In the genomic region with DNA sequence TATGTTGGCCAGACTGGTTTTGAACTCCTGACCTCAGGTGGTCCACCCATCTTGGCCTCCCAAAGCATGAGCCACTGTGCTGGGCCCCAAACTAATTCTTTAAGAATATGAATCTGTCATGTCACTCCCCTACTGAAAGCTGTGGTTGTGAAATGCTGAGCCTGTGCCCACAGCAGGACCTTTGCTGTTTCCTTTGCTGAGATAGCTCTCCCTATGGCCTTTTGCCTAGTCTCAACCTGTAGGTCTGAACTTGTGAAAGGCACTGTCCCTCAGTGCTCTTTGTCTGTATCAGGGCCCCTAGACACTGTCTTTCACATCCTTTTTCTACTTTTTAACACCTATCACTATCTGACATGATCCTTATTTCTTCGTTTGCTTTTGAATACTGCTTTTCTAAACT, we compare ENCODE assay signal across 11 cellular contexts.
DNase-seq lines count a peak whose midpoint lies in the region; ATAC-seq and TF ChIP-seq lines count a peak whose summit lies in the region.
"Had no signal": no experiment of that assay in that cellular context is flagged by ENCODE, and none has a peak within 500 bp of the region (broad histone marks: within the 10 kb centered on the region; RNA-seq: fewer than 3 reads in every experiment).

No MANE protein-coding gene starts in this region.

- no peak for DNase-seq in stimulated activated naive CD8-positive, alpha-beta T cell treated with anti-CD3 and anti-CD28 coated beads, Interleukin-15, amount 100 ng/mL, for 72 hours
- no peak for DNase-seq in stimulated activated naive CD8-positive, alpha-beta T cell treated with anti-CD3 and anti-CD28 coated beads, Interleukin-15, Interleukin-2, amounts not matched to agents 100 U/mL and 50 U/mL, for 24 hours
- DNase-seq in foreskin fibroblast: no peak
- no peak for DNase-seq in globus pallidus (ENCODE audit: low spot score)
- no peak for DNase-seq in prostate gland (ENCODE audit: low spot score)
- DNase-seq in GM03348 (ENCODE audit: low spot score): no peak
- DNase-seq: kidney glomerular epithelial cell; stimulated activated CD4-positive, alpha-beta T cell treated with anti-CD3 and anti-CD28 coated beads, Interleukin-4, amount 100 ng/mL, for 1 hour had no signal

- 94% methylated on average over 1 of the region's 1 CpG for WGBS in prostate gland

- H3K27me3 Mint-ChIP-seq in stimulated activated naive CD8-positive, alpha-beta T cell treated with anti-CD3 and anti-CD28 coated beads, Interleukin-15, amount 100 ng/mL, for 72 hours: peaks cover 27% of the 10 kb centered on the region

- no peak overlapping the region for H3K4me3 Mint-ChIP-seq in stimulated activated naive CD8-positive, alpha-beta T cell treated with anti-CD3 and anti-CD28 coated beads, Interleukin-15, amount 100 ng/mL, for 72 hours

- TF ChIP-seq CTCF in foreskin fibroblast (IDR thresholded peaks at IDR 0.05; ENCODE audit: low read depth, low read length) (no peak), prostate gland (IDR thresholded peaks at IDR 0.05) (no peak)

- H3K4me1 Mint-ChIP-seq in stimulated activated naive CD8-positive, alpha-beta T cell treated with anti-CD3 and anti-CD28 coated beads, Interleukin-15, amount 100 ng/mL, for 72 hours: peaks cover 9% of the 10 kb centered on the region

- peak; percentile 33 for ATAC-seq in stimulated activated naive CD8-positive, alpha-beta T cell treated with anti-CD3 and anti-CD28 coated beads, Interleukin-15, amount 100 ng/mL, for 72 hours
- ATAC-seq in stimulated activated naive CD8-positive, alpha-beta T cell treated with anti-CD3 and anti-CD28 coated beads, Interleukin-15, Interleukin-2, amounts not matched to agents 100 U/mL and 50 U/mL, for 24 hours: no peak
- ATAC-seq in HG02623 (IDR thresholded peaks at IDR 0.05; ENCODE audit: unreplicated experiment): peak; percentile 95
- ATAC-seq in HG03460 (IDR thresholded peaks at IDR 0.05; ENCODE audit: unreplicated experiment): peak; percentile 93
- ATAC-seq: A549 had no signal

- no peak overlapping the region for H3K27ac Mint-ChIP-seq in stimulated activated naive CD8-positive, alpha-beta T cell treated with anti-CD3 and anti-CD28 coated beads, Interleukin-15, amount 100 ng/mL, for 72 hours

- H3K9me3 Mint-ChIP-seq in stimulated activated naive CD8-positive, alpha-beta T cell treated with anti-CD3 and anti-CD28 coated beads, Interleukin-15, amount 100 ng/mL, for 72 hours: no peaks in the 10 kb centered on the region

- H3K27me3 ChIP-seq in prostate gland (replicated peaks; ENCODE audit: insufficient read depth): no peaks in the 10 kb centered on the region

- intact Hi-C loops in prostate gland (cut with DNase I): no loop called here

- H3K4me3 ChIP-seq in foreskin fibroblast (ENCODE audit: low read depth in 1 of 2, low read length in 2 of 2): no peak overlapping the region
- no peak overlapping the region for H3K4me3 ChIP-seq in prostate gland
- H3K4me3 ChIP-seq: A549 had no signal

- H3K36me3 ChIP-seq in prostate gland: no peaks in the 10 kb centered on the region

- no peaks in the 10 kb centered on the region for H3K4me1 ChIP-seq in prostate gland (replicated peaks)
- H3K4me1 ChIP-seq: A549 had no signal

- H3K27ac ChIP-seq in prostate gland: no peak overlapping the region
- H3K27ac ChIP-seq: A549 had no signal

- TF ChIP-seq POLR2A in prostate gland (IDR thresholded peaks at IDR 0.05): no peak

- no peaks in the 10 kb centered on the region for H3K9me3 ChIP-seq in prostate gland
- H3K9me3 ChIP-seq: A549 had no signal
